Comparison of ENCODE assay signal across 10 cellular contexts in the genomic region with DNA sequence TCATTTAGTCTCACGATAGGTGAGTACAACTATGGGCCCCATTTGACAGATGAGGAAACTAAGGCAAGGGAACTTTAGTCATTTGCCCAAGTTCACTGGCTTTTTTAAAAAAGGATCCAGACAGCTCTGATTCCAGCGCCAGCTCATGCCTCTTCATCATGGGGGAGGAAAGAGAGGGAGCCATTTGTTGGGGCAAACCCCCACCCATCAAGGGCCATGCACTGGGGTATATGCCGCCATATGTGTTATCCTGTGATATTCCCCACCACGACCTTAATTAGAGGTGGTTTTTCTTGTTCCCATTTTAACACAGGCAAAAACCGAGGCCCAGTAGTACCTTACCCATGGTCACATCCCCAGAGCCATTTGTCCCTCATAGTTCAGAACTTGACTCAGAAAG. TPM values are rescaled to one million over a fixed set of nuclear protein-coding genes. Genes with fewer than 3 reads are reported as not detected.
DNase-seq lines count a peak whose midpoint lies in the region; ATAC-seq and TF ChIP-seq lines count a peak whose summit lies in the region.
"Had no signal": no experiment of that assay in that cellular context is flagged by ENCODE, and none has a peak within 500 bp of the region (broad histone marks: within the 10 kb centered on the region; RNA-seq: fewer than 3 reads in every experiment).

No MANE protein-coding gene starts in this region.

- no peak for TF ChIP-seq POLR2A in breast epithelium (IDR thresholded peaks at IDR 0.05)
- no peak for TF ChIP-seq POLR2A in upper lobe of left lung (IDR thresholded peaks at IDR 0.05)

- ATAC-seq in upper lobe of left lung (ENCODE audit: low FRiP score in 2 of 2) (no peak), HG03025 (IDR thresholded peaks at IDR 0.05; ENCODE audit: low FRiP score, unreplicated experiment) (no peak)

- no TSS peak for BruUV-seq in MCF 10A (replicated peaks; lab: Mats Ljungman, UMichigan)

- H3K4me1 Mint-ChIP-seq in MCF 10A (ENCODE audit: insufficient read depth, unreplicated experiment) (no peaks in the 10 kb centered on the region), neural progenitor cell (peaks cover 34% of the 10 kb centered on the region)

- peak in 1 of 2 donors; percentile 5 for DNase-seq in breast epithelium (ENCODE audit: low spot score in 2 of 2)
- no peak for DNase-seq in MCF 10A (ENCODE audit: unreplicated experiment)
- no peak for DNase-seq in neural progenitor cell (ENCODE audit: low spot score)
- DNase-seq in upper lobe of left lung, result no peak
- no peak for DNase-seq in mesenteric fat pad (ENCODE audit: low spot score)
- no peak for DNase-seq in SIG-M5 (lab: John Stamatoyannopoulos, UW)
- DNase-seq: NCI-H1930 had no signal

- H3K36me3 ChIP-seq in breast epithelium (peaks cover 3% of the 10 kb centered on the region), duodenal mucosa (ENCODE audit: control insufficient read depth in 1 of 2, insufficient read depth in 2 of 2, low read length in 2 of 2) (peaks cover 13 to 30% of the 10 kb centered on the region in 2 donors), neural progenitor cell (no peaks in the 10 kb centered on the region), upper lobe of left lung (peaks cover 0 to 47% (median 37%) of the 10 kb centered on the region in 4 donors)

- intact Hi-C loops in breast epithelium (cut with DNase I; ENCODE audit: low total_unique reads), result no loop called here
- intact Hi-C loops in MCF 10A (cut with micrococcal nuclease), result no loop called here

- peaks cover 28% of the 10 kb centered on the region for H3F3A ChIP-seq in neural progenitor cell (ENCODE audit: low read depth)

- no peak overlapping the region for H3K4me3 Mint-ChIP-seq in MCF 10A (ENCODE audit: unreplicated experiment)
- H3K4me3 Mint-ChIP-seq in neural progenitor cell, result peak overlapping the region; percentile 1

- no peaks in the 10 kb centered on the region for H3K27me3 Mint-ChIP-seq in MCF 10A (ENCODE audit: insufficient read depth, unreplicated experiment)
- peaks cover 3% of the 10 kb centered on the region for H3K27me3 Mint-ChIP-seq in neural progenitor cell (ENCODE audit: insufficient read depth, low read depth)

- POLR2A ChIA-PET in MCF 10A (lab: Yijun Ruan, JAX), result interaction anchor here (0.7 to 1.0 kb wide), 2 partner anchors 31 to 147 kb away, joined by 3 read pairs; no protein-coding TSS in a partner anchor

- WGBS in upper lobe of left lung, 2 donors, result 79 to 89% methylated on average over 4 to 5 of the region's 5 CpGs

- peak overlapping the region; percentile 11 for H3K4me2 ChIP-seq in neural progenitor cell

- H2AFZ ChIP-seq in neural progenitor cell (replicated peaks), result no peak overlapping the region

- H3K36me3 Mint-ChIP-seq in MCF 10A (ENCODE audit: insufficient read depth, unreplicated experiment), result peaks cover 38% of the 10 kb centered on the region
- H3K36me3 Mint-ChIP-seq in neural progenitor cell, result peaks cover 5% of the 10 kb centered on the region

- H3K4me3 ChIP-seq in breast epithelium (peak overlapping the region in 1 of 3 donors; percentile 48), duodenal mucosa (ENCODE audit: low read depth in 1 of 2, low read length in 2 of 2) (no peak overlapping the region), neural progenitor cell (no peak overlapping the region), upper lobe of left lung (no peak overlapping the region)

- H3K79me2 ChIP-seq in neural progenitor cell (ENCODE audit: low read depth), result no peaks in the 10 kb centered on the region

- TF ChIP-seq CTCF in breast epithelium (IDR thresholded peaks at IDR 0.05) (no peak), MCF 10A (IDR thresholded peaks at IDR 0.05; ENCODE audit: unreplicated experiment) (no peak), neural progenitor cell (IDR thresholded peaks at IDR 0.05) (no peak), upper lobe of left lung (IDR thresholded peaks at IDR 0.05) (no peak)

- H3K9me3 ChIP-seq in breast epithelium, result no peaks in the 10 kb centered on the region
- no peaks in the 10 kb centered on the region for H3K9me3 ChIP-seq in duodenal mucosa (ENCODE audit: control insufficient read depth in 1 of 2, low read length in 2 of 2)
- no peaks in the 10 kb centered on the region for H3K9me3 ChIP-seq in neural progenitor cell (ENCODE audit: low read depth)
- H3K9me3 ChIP-seq in upper lobe of left lung, result no peaks in the 10 kb centered on the region

- H3K9me3 Mint-ChIP-seq in MCF 10A (ENCODE audit: unreplicated experiment) (no peaks in the 10 kb centered on the region), neural progenitor cell (no peaks in the 10 kb centered on the region)

- TF ChIP-seq EP300 in upper lobe of left lung (IDR thresholded peaks at IDR 0.05), result no peak

- H3K27ac Mint-ChIP-seq in MCF 10A (ENCODE audit: low read depth, unreplicated experiment), result no peak overlapping the region
- peak overlapping the region; percentile 3 for H3K27ac Mint-ChIP-seq in neural progenitor cell

- no peaks in the 10 kb centered on the region for H3K27me3 ChIP-seq in breast epithelium
- H3K27me3 ChIP-seq in duodenal mucosa (ENCODE audit: control insufficient read depth in 1 of 2, insufficient read depth in 2 of 2, low read length in 2 of 2), result no peaks in the 10 kb centered on the region
- H3K27me3 ChIP-seq in neural progenitor cell, result no peaks in the 10 kb centered on the region
- no peaks in the 10 kb centered on the region for H3K27me3 ChIP-seq in upper lobe of left lung

- no peaks in the 10 kb centered on the region for H4K20me1 ChIP-seq in neural progenitor cell (ENCODE audit: low read depth)

- peak overlapping the region; percentile 79 to 96 for H3K27ac ChIP-seq in breast epithelium
- H3K27ac ChIP-seq in duodenal mucosa (ENCODE audit: low read depth, low read length), result peak overlapping the region; percentile 0
- H3K27ac ChIP-seq in neural progenitor cell, result no peak overlapping the region
- peak overlapping the region; percentile 69 to 85 (median 77) for H3K27ac ChIP-seq in upper lobe of left lung

- CTCF ChIA-PET in MCF 10A (lab: Yijun Ruan, JAX), result interaction anchor here (0.5 to 1.4 kb wide), 6 partner anchors 9 to 147 kb away, joined by 3 to 4 read pairs (median 3); no protein-coding TSS in a partner anchor

- H3K4me1 ChIP-seq in breast epithelium (no peaks in the 10 kb centered on the region), duodenal mucosa (ENCODE audit: control insufficient read depth in 1 of 2, insufficient read depth in 2 of 2, low read length in 2 of 2) (peaks cover 63 to 69% of the 10 kb centered on the region in 2 donors), neural progenitor cell (peaks cover 14% of the 10 kb centered on the region), upper lobe of left lung (peaks cover 54 to 72% (median 63%) of the 10 kb centered on the region in 4 donors)

- H3K9ac ChIP-seq in duodenal mucosa (ENCODE audit: low read depth in 1 of 2, low read length in 2 of 2), result no peak overlapping the region
- no peak overlapping the region for H3K9ac ChIP-seq in neural progenitor cell

RNA-seq across cellular contexts. Expression of gene GPBAR1, which starts 0.6 kb away (rescaled TPM):
- total RNA-seq in breast epithelium (10 to 100 TPM in 1 of 3 donors, 1 to 10 TPM in 2; 5.2 to 22.2 (median 8.5) TPM), MCF 10A (2022) (0.16 TPM in 1 of 2 replicates, not detected in the other), neural progenitor cell (ENCODE audit: low replicate concordance) (0.09 TPM in 1 of 2 replicates, not detected in the other), upper lobe of left lung (1 to 10 TPM in 5 of 6 donors, under 1 TPM in 1; 0.33 to 6.4 (median 4.1) TPM), mesenteric fat pad (34.8 TPM)
- total RNA-seq: G401 had no signal

RNA-seq across cellular contexts. Expression of gene AAMP, which starts 9.8 kb away (rescaled TPM):
- 100 to 1,000 TPM; 150 to 164 (median 151) TPM for total RNA-seq in breast epithelium
- total RNA-seq in MCF 10A (2022), result 95.7 and 98.7 TPM in 2 replicates
- 90.4 and 151 TPM in 2 replicates for total RNA-seq in neural progenitor cell (ENCODE audit: low replicate concordance)
- total RNA-seq in upper lobe of left lung, result 100 to 1,000 TPM in 4 of 6 donors, 10 to 100 TPM in 2; 67.1 to 168 (median 118) TPM
- total RNA-seq in mesenteric fat pad, result 89.7 TPM

RNA-seq across cellular contexts. Expression of gene PNKD, which starts 10.2 kb away (rescaled TPM):
- total RNA-seq in breast epithelium, result 10 to 100 TPM; 30.2 to 48.3 (median 35.6) TPM
- total RNA-seq in MCF 10A (2022), result 13.0 and 23.1 TPM in 2 replicates
- total RNA-seq in neural progenitor cell (ENCODE audit: low replicate concordance), result 13.5 and 31.1 TPM in 2 replicates
- total RNA-seq in upper lobe of left lung, result 100 to 1,000 TPM in 2 of 6 donors, 10 to 100 TPM in 4; 69.8 to 153 (median 87.2) TPM
- total RNA-seq in mesenteric fat pad, result 51.5 TPM

RNA-seq across cellular contexts. Expression of gene TMBIM1, which starts 32.1 kb away (rescaled TPM):
- total RNA-seq in breast epithelium (100 to 1,000 TPM; 168 to 330 (median 170) TPM), MCF 10A (2022) (96.8 and 107 TPM in 2 replicates), neural progenitor cell (ENCODE audit: low replicate concordance) (11.1 and 14.1 TPM in 2 replicates), upper lobe of left lung (100 to 1,000 TPM; 112 to 359 (median 236) TPM), mesenteric fat pad (516 TPM)

RNA-seq across cellular contexts. Expression of gene ARPC2, which starts 43.2 kb away (rescaled TPM):
- total RNA-seq in breast epithelium, result 100 to 1,000 TPM; 212 to 336 (median 248) TPM
- total RNA-seq in MCF 10A (2022), result 196 and 284 TPM in 2 replicates
- 151 and 155 TPM in 2 replicates for total RNA-seq in neural progenitor cell (ENCODE audit: low replicate concordance)
- total RNA-seq in upper lobe of left lung, result 100 to 1,000 TPM; 233 to 440 (median 357) TPM
- 323 TPM for total RNA-seq in mesenteric fat pad
